1 cellular context compared by ENCODE assay signal in the genomic region with DNA sequence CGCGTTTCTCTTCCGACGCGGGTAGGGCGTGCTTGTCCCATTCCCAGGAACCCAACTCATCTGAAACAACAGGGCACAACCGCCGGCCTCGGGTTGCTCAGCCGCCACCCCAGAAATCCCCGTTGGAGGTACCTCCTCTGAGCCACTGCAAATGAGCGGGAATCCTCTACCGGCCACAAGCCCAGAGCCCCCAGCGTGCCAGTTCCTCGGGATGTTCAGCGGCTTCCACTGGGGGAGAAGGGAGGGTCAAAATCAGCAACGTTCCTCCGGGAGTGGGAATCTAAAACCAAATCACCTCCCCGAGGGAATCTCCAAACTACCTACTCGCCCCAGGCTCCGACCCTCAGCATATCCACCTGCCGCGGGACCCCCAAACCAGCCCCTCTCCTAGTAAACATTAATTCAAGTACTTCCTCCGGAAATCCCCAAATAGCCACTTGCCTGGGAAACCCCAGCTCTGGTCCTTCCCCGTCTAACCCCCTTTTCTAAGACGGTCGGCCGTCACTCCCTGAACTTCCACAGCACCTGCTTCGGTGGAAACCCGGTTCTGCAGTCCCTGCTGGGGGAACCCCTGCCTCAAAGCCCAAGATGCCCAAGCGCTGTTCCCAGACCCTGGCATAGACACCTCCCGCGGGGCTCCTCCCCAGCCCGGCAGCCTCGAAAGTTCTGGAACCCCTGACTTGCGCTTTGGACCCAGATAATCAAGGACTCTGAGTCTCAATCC.
TF ChIP-seq lines count a peak whose summit lies in the region.

No MANE protein-coding gene starts in this region.

TF ChIP-seq in HepG2, 621 proteins besides CTCF, POLR2A, EP300 and RAD21:
- TF ChIP-seq PLRG1 (conservative IDR thresholded peaks at IDR 0.05): no peak
- TF ChIP-seq ZNF841 (CRISPR knock-in tag; IDR thresholded peaks at IDR 0.05; ENCODE audit: borderline replicate concordance): no peak
- no peak for TF ChIP-seq HNF4A (CRISPR knock-in tag; IDR thresholded peaks at IDR 0.05)
- TF ChIP-seq KLF11 (CRISPR knock-in tag; IDR thresholded peaks at IDR 0.05): no peak
- no peak for TF ChIP-seq ZNF44 (CRISPR knock-in tag; IDR thresholded peaks at IDR 0.05)
- TF ChIP-seq, protein P1, sequence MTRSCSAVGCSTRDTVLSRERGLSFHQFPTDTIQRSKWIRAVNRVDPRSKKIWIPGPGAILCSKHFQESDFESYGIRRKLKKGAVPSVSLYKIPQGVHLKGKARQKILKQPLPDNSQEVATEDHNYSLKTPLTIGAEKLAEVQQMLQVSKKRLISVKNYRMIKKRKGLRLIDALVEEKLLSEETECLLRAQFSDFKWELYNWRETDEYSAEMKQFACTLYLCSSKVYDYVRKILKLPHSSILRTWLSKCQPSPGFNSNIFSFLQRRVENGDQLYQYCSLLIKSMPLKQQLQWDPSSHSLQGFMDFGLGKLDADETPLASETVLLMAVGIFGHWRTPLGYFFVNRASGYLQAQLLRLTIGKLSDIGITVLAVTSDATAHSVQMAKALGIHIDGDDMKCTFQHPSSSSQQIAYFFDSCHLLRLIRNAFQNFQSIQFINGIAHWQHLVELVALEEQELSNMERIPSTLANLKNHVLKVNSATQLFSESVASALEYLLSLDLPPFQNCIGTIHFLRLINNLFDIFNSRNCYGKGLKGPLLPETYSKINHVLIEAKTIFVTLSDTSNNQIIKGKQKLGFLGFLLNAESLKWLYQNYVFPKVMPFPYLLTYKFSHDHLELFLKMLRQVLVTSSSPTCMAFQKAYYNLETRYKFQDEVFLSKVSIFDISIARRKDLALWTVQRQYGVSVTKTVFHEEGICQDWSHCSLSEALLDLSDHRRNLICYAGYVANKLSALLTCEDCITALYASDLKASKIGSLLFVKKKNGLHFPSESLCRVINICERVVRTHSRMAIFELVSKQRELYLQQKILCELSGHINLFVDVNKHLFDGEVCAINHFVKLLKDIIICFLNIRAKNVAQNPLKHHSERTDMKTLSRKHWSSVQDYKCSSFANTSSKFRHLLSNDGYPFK (CRISPR knock-in tag; IDR thresholded peaks at IDR 0.05; ENCODE audit: borderline replicate concordance): 0 out of 2 replicates have a peak, but pooled peaks have one; percentile 3
- TF ChIP-seq, protein P2, sequence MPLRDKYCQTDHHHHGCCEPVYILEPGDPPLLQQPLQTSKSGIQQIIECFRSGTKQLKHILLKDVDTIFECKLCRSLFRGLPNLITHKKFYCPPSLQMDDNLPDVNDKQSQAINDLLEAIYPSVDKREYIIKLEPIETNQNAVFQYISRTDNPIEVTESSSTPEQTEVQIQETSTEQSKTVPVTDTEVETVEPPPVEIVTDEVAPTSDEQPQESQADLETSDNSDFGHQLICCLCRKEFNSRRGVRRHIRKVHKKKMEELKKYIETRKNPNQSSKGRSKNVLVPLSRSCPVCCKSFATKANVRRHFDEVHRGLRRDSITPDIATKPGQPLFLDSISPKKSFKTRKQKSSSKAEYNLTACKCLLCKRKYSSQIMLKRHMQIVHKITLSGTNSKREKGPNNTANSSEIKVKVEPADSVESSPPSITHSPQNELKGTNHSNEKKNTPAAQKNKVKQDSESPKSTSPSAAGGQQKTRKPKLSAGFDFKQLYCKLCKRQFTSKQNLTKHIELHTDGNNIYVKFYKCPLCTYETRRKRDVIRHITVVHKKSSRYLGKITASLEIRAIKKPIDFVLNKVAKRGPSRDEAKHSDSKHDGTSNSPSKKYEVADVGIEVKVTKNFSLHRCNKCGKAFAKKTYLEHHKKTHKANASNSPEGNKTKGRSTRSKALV (CRISPR knock-in tag; IDR thresholded peaks at IDR 0.05): 0 out of 2 replicates have a peak, but pooled peaks have one; percentile 11
- peak; percentile 15; the same call in 1 of the 2 replicates for TF ChIP-seq ZNF777 (CRISPR knock-in tag; IDR thresholded peaks at IDR 0.05)
- TF ChIP-seq, protein P3, sequence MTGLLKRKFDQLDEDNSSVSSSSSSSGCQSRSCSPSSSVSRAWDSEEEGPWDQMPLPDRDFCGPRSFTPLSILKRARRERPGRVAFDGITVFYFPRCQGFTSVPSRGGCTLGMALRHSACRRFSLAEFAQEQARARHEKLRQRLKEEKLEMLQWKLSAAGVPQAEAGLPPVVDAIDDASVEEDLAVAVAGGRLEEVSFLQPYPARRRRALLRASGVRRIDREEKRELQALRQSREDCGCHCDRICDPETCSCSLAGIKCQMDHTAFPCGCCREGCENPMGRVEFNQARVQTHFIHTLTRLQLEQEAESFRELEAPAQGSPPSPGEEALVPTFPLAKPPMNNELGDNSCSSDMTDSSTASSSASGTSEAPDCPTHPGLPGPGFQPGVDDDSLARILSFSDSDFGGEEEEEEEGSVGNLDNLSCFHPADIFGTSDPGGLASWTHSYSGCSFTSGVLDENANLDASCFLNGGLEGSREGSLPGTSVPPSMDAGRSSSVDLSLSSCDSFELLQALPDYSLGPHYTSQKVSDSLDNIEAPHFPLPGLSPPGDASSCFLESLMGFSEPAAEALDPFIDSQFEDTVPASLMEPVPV (CRISPR knock-in tag; IDR thresholded peaks at IDR 0.05): 0 out of 2 replicates have a peak, but pooled peaks have one; percentile 9
- TF ChIP-seq, protein P4, sequence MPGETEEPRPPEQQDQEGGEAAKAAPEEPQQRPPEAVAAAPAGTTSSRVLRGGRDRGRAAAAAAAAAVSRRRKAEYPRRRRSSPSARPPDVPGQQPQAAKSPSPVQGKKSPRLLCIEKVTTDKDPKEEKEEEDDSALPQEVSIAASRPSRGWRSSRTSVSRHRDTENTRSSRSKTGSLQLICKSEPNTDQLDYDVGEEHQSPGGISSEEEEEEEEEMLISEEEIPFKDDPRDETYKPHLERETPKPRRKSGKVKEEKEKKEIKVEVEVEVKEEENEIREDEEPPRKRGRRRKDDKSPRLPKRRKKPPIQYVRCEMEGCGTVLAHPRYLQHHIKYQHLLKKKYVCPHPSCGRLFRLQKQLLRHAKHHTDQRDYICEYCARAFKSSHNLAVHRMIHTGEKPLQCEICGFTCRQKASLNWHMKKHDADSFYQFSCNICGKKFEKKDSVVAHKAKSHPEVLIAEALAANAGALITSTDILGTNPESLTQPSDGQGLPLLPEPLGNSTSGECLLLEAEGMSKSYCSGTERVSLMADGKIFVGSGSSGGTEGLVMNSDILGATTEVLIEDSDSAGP (CRISPR knock-in tag; IDR thresholded peaks at IDR 0.05; ENCODE audit: borderline replicate concordance): 0 out of 2 replicates have a peak, but pooled peaks have one; percentile 3
- TF ChIP-seq NR3C1 (CRISPR knock-in tag; IDR thresholded peaks at IDR 0.05): no peak
TF ChIP-seq in HepG2: peak in this region for 5.
